26 cellular contexts compared by ENCODE assay signal in genomic region chr1:153587314-153587713, GRCh38. TPM values are rescaled to one million over a fixed set of nuclear protein-coding genes. Genes with fewer than 3 reads are reported as not detected.
DNase-seq lines count a peak whose midpoint lies in the region; ATAC-seq and TF ChIP-seq lines count a peak whose summit lies in the region.
"Had no signal": no experiment of that assay in that cellular context is flagged by ENCODE, and none has a peak within 500 bp of the region (broad histone marks: within the 10 kb centered on the region; RNA-seq: fewer than 3 reads in every experiment).

No MANE protein-coding gene starts in this region.

- POLR2A ChIA-PET in PC-3 (lab: Charles Lee; ENCODE audit: unreplicated experiment), result no interaction called here
- POLR2A ChIA-PET in activated CD4-positive, alpha-beta T cell treated with anti-CD3 and anti-CD28 coated beads for 36 hours (lab: Charles Lee), result no interaction called here

- H3K4me1 ChIP-seq in PC-3 (ENCODE audit: insufficient read depth, low read length), result peaks cover 10% of the 10 kb centered on the region
- H3K4me1 ChIP-seq: gastroesophageal sphincter, HAP-1 had no signal

- intact Hi-C loops in PC-3 (cut with micrococcal nuclease), result no loop called here
- intact Hi-C loops in activated CD4-positive, alpha-beta T cell treated with anti-CD3 and anti-CD28 coated beads for 36 hours (cut with DNase I, micrococcal nuclease), result no loop called here

- CTCF ChIA-PET in PC-3 (lab: Charles Lee), result no interaction called here
- CTCF ChIA-PET in activated naive CD4-positive, alpha-beta T cell treated with anti-CD3 and anti-CD28 coated beads, Interleukin-2, amount 10 ng/mL, durations not matched to agents 7 days and 5 days (lab: Charles Lee), result no interaction called here
- CTCF ChIA-PET in activated CD4-positive, alpha-beta T cell treated with anti-CD3 and anti-CD28 coated beads for 36 hours (lab: Charles Lee), result interaction anchor here (0.7 to 1.6 kb wide), 3 partner anchors 20 to 53 kb away, joined by 3 to 4 read pairs (median 3); no protein-coding TSS in a partner anchor

- no peak overlapping the region for H3K9ac ChIP-seq in PC-3 (ENCODE audit: low read length)

- no peak overlapping the region for H3K27ac ChIP-seq in PC-3 (ENCODE audit: low read length)
- H3K27ac ChIP-seq: cardiac muscle cell, gastroesophageal sphincter, neutrophil had no signal

- H3K9me3 ChIP-seq in PC-3 (ENCODE audit: low read length), result no peaks in the 10 kb centered on the region
- H3K9me3 ChIP-seq: Caco-2, gastroesophageal sphincter, HAP-1, MG63, neutrophil had no signal

- H3K27me3 Mint-ChIP-seq in activated naive CD4-positive, alpha-beta T cell treated with anti-CD3 and anti-CD28 coated beads, Interleukin-2, amount 10 ng/mL, durations not matched to agents 7 days and 5 days, result peaks cover 26% of the 10 kb centered on the region
- peaks cover 9% of the 10 kb centered on the region for H3K27me3 Mint-ChIP-seq in activated CD4-positive, alpha-beta T cell treated with anti-CD3 and anti-CD28 coated beads for 36 hours

- H3K9me2 ChIP-seq in PC-3 (replicated peaks; ENCODE audit: low read length), result no peaks in the 10 kb centered on the region

- no peaks in the 10 kb centered on the region for H4K20me1 ChIP-seq in PC-3 (ENCODE audit: low read length)

- no peaks in the 10 kb centered on the region for H3K36me3 Mint-ChIP-seq in activated naive CD4-positive, alpha-beta T cell treated with anti-CD3 and anti-CD28 coated beads, Interleukin-2, amount 10 ng/mL, durations not matched to agents 7 days and 5 days
- H3K36me3 Mint-ChIP-seq in activated CD4-positive, alpha-beta T cell treated with anti-CD3 and anti-CD28 coated beads for 36 hours (ENCODE audit: low read depth), result no peaks in the 10 kb centered on the region
- H3K36me3 Mint-ChIP-seq: activated naive CD4-positive, alpha-beta T cell treated with anti-CD3 and anti-CD28 coated beads, Interleukin-2, amount 50 U/mL, for 72 hours had no signal

- BruUV-seq in PC-3 (replicated peaks; lab: Mats Ljungman, UMichigan), result no TSS peak

- DNase-seq in A172 (ENCODE audit: low spot score), result peak; percentile 44
- peak; percentile 71 for DNase-seq in EL
- peak; percentile 24 for DNase-seq in PC-3
- DNase-seq in kidney tubule cell (ENCODE audit: low spot score), result peak; percentile 1
- DNase-seq in activated naive CD4-positive, alpha-beta T cell treated with anti-CD3 and anti-CD28 coated beads, Interleukin-2, amount 10 ng/mL, durations not matched to agents 7 days and 5 days, result no peak
- no peak for DNase-seq in superior temporal gyrus (ENCODE audit: extremely low spot score)
- no peak for DNase-seq in stimulated activated CD8-positive, alpha-beta memory T cell treated with anti-CD3 and anti-CD28 coated beads, Interleukin-4, amount 100 ng/mL, for 48 hours
- no peak for DNase-seq in activated CD4-positive, alpha-beta T cell treated with anti-CD3 and anti-CD28 coated beads for 36 hours
- DNase-seq: ACHN; aorta; C1 segment of cervical spinal cord; cortex of kidney; endodermal cell; MG63; stimulated activated CD4-positive, alpha-beta T cell treated with anti-CD3 and anti-CD28 coated beads, Interleukin-4, amount 100 ng/mL, for 1 hour; stimulated activated naive CD4-positive, alpha-beta T cell; T-helper 17 cell had no signal

- H2AFZ ChIP-seq in PC-3 (ENCODE audit: low read length), result no peak overlapping the region

- TF ChIP-seq CTCF in PC-3 (conservative IDR thresholded peaks at IDR 0.05; ENCODE audit: low read depth, low read length), result no peak

- H3K4me2 ChIP-seq in PC-3 (ENCODE audit: low read length), result no peak overlapping the region
- H3K4me2 ChIP-seq: smooth muscle cell had no signal

- H3K4me1 Mint-ChIP-seq in activated naive CD4-positive, alpha-beta T cell treated with anti-CD3 and anti-CD28 coated beads, Interleukin-2, amount 10 ng/mL, durations not matched to agents 7 days and 5 days, result no peaks in the 10 kb centered on the region
- H3K4me1 Mint-ChIP-seq in activated CD4-positive, alpha-beta T cell treated with anti-CD3 and anti-CD28 coated beads for 36 hours, result no peaks in the 10 kb centered on the region
- H3K4me1 Mint-ChIP-seq: T-helper 17 cell had no signal

- peak; percentile 53; the same call in 1 of the 2 replicates for ATAC-seq in PC-3
- ATAC-seq in activated CD4-positive, alpha-beta T cell treated with anti-CD3 and anti-CD28 coated beads for 36 hours, result no peak
- ATAC-seq: activated naive CD4-positive, alpha-beta T cell treated with anti-CD3 and anti-CD28 coated beads, Interleukin-2, amount 50 U/mL, for 72 hours; gastroesophageal sphincter; T-helper 17 cell had no signal

- H3K9me3 Mint-ChIP-seq in activated naive CD4-positive, alpha-beta T cell treated with anti-CD3 and anti-CD28 coated beads, Interleukin-2, amount 10 ng/mL, durations not matched to agents 7 days and 5 days, result no peaks in the 10 kb centered on the region
- H3K9me3 Mint-ChIP-seq in activated CD4-positive, alpha-beta T cell treated with anti-CD3 and anti-CD28 coated beads for 36 hours (ENCODE audit: low read depth), result no peaks in the 10 kb centered on the region
- H3K9me3 Mint-ChIP-seq: activated naive CD4-positive, alpha-beta T cell treated with anti-CD3 and anti-CD28 coated beads, Interleukin-2, amount 50 U/mL, for 72 hours had no signal

- H3K27ac Mint-ChIP-seq in activated naive CD4-positive, alpha-beta T cell treated with anti-CD3 and anti-CD28 coated beads, Interleukin-2, amount 10 ng/mL, durations not matched to agents 7 days and 5 days, result no peak overlapping the region
- H3K27ac Mint-ChIP-seq in activated CD4-positive, alpha-beta T cell treated with anti-CD3 and anti-CD28 coated beads for 36 hours, result no peak overlapping the region
- H3K27ac Mint-ChIP-seq: endodermal cell, T-helper 17 cell had no signal

- no peak overlapping the region for H3K4me3 ChIP-seq in PC-3 (ENCODE audit: low read length)
- H3K4me3 ChIP-seq: cardiac muscle cell, gastroesophageal sphincter, HAP-1, lung, MG63, smooth muscle cell had no signal

- no peaks in the 10 kb centered on the region for H3K36me3 ChIP-seq in PC-3 (ENCODE audit: low read depth, low read length)
- H3K36me3 ChIP-seq: cardiac muscle cell, gastroesophageal sphincter, HAP-1, MG63, neutrophil had no signal

- no peak overlapping the region for H3K4me3 Mint-ChIP-seq in activated naive CD4-positive, alpha-beta T cell treated with anti-CD3 and anti-CD28 coated beads, Interleukin-2, amount 10 ng/mL, durations not matched to agents 7 days and 5 days
- H3K4me3 Mint-ChIP-seq in activated CD4-positive, alpha-beta T cell treated with anti-CD3 and anti-CD28 coated beads for 36 hours, result no peak overlapping the region
- H3K4me3 Mint-ChIP-seq: endodermal cell, T-helper 17 cell had no signal

- H3K79me2 ChIP-seq in PC-3 (ENCODE audit: low read length), result no peaks in the 10 kb centered on the region

- no peaks in the 10 kb centered on the region for H3K27me3 ChIP-seq in PC-3 (ENCODE audit: low read length)
- H3K27me3 ChIP-seq: cardiac muscle cell, gastroesophageal sphincter, MG63 had no signal

- H3F3A ChIP-seq in PC-3 (ENCODE audit: low read length, unreplicated experiment), result no peaks in the 10 kb centered on the region

RNA-seq across cellular contexts. Expression of gene S100A2, which starts 21.7 kb away (rescaled TPM):
- total RNA-seq in A172 (2014; rRNA removed; shearing (Covaris generic)), result 41.3 and 63.0 TPM in 2 replicates
- 358 and 373 TPM in 2 replicates for total RNA-seq in PC-3 (2014; rRNA removed)
- 1 to 10 TPM; 3.3 to 7.0 TPM for total RNA-seq in activated CD4-positive, alpha-beta T cell treated with anti-CD3 and anti-CD28 coated beads for 36 hours
- total RNA-seq: cardiac muscle cell had no signal

RNA-seq across cellular contexts. Expression of gene S100A16, which starts 25.6 kb away (rescaled TPM):
- 726 and 852 TPM in 2 replicates for total RNA-seq in A172 (2014; rRNA removed; shearing (Covaris generic))
- 1,254 and 1,288 TPM in 2 replicates for total RNA-seq in PC-3 (2014; rRNA removed)
- total RNA-seq in activated CD4-positive, alpha-beta T cell treated with anti-CD3 and anti-CD28 coated beads for 36 hours, result not detected
- total RNA-seq: activated naive CD4-positive, alpha-beta T cell treated with anti-CD3 and anti-CD28 coated beads, Interleukin-2, amount 50 U/mL, for 72 hours; T-helper 17 cell had no signal

RNA-seq across cellular contexts. Expression of gene S100A14, which starts 28.8 kb away (rescaled TPM):
- total RNA-seq in A172 (2014; rRNA removed; shearing (Covaris generic)), result 0.17 TPM in 1 of 2 replicates, not detected in the other
- 462 and 536 TPM in 2 replicates for total RNA-seq in PC-3 (2014; rRNA removed)
- total RNA-seq in activated CD4-positive, alpha-beta T cell treated with anti-CD3 and anti-CD28 coated beads for 36 hours, result under 1 TPM; 0.14 to 0.34 TPM
- total RNA-seq: activated naive CD4-positive, alpha-beta T cell treated with anti-CD3 and anti-CD28 coated beads, Interleukin-2, amount 50 U/mL, for 72 hours; aorta; NCI-H460; T-helper 17 cell had no signal

RNA-seq across cellular contexts. Expression of gene S100A3, which starts 38.3 kb away (rescaled TPM):
- 90.9 and 103 TPM in 2 replicates for total RNA-seq in A172 (2014; rRNA removed; shearing (Covaris generic))
- 4.6 and 7.9 TPM in 2 replicates for total RNA-seq in PC-3 (2014; rRNA removed)
- not detected for total RNA-seq in activated CD4-positive, alpha-beta T cell treated with anti-CD3 and anti-CD28 coated beads for 36 hours
- total RNA-seq: activated naive CD4-positive, alpha-beta T cell treated with anti-CD3 and anti-CD28 coated beads, Interleukin-2, amount 50 U/mL, for 72 hours; cardiac muscle cell; endodermal cell; T-helper 17 cell had no signal

RNA-seq across cellular contexts. Expression of gene S100A13, which starts 40.0 kb away (rescaled TPM):
- total RNA-seq in A172 (2014; rRNA removed; shearing (Covaris generic)), result 116 and 160 TPM in 2 replicates
- total RNA-seq in PC-3 (2014; rRNA removed), result 307 and 350 TPM in 2 replicates
- 1 to 10 TPM; 5.4 TPM for total RNA-seq in activated CD4-positive, alpha-beta T cell treated with anti-CD3 and anti-CD28 coated beads for 36 hours

Comparison
In these comparisons a context has a peak if more than half of its experiments do, and no peak if none do; other contexts are left out.
1. DNase-seq: peak in A172 (single experiment), EL (single experiment), PC-3 (single experiment) and kidney tubule cell (single experiment); none in activated naive CD4-positive, alpha-beta T cell treated with anti-CD3 and anti-CD28 coated beads, Interleukin-2, amount 10 ng/mL, durations not matched to agents 7 days and 5 days (single experiment), superior temporal gyrus (single experiment), stimulated activated CD8-positive, alpha-beta memory T cell treated with anti-CD3 and anti-CD28 coated beads, Interleukin-4, amount 100 ng/mL, for 48 hours (single experiment) and activated CD4-positive, alpha-beta T cell treated with anti-CD3 and anti-CD28 coated beads for 36 hours (single experiment).
2. RNA of gene S100A16, which starts 25.6 kb away (total RNA-seq): 1,254 to 1,288 TPM in PC-3 and 726 to 852 TPM in A172; not detected in activated CD4-positive, alpha-beta T cell treated with anti-CD3 and anti-CD28 coated beads for 36 hours; every median in the first group is over 100 times any median in the second.
3. RNA of gene S100A14, which starts 28.8 kb away (total RNA-seq): 462 to 536 TPM in PC-3; 0.14 to 0.34 TPM in activated CD4-positive, alpha-beta T cell treated with anti-CD3 and anti-CD28 coated beads for 36 hours and 0.17 TPM in A172; every median in the first group is over 100 times any median in the second.